In genomic region chr3:9915252-9916141, GRCh38 we compare ENCODE assay signal across 8 cellular contexts. TPM values are rescaled to one million over a fixed set of nuclear protein-coding genes. Genes with fewer than 3 reads are reported as not detected.
DNase-seq lines count a peak whose midpoint lies in the region; ATAC-seq and TF ChIP-seq lines count a peak whose summit lies in the region.

No MANE protein-coding gene starts in this region.

- peaks cover 4 to 42% (median 30%) of the 10 kb centered on the region in 12 donors for H3K4me1 ChIP-seq in heart left ventricle
- H3K4me1 ChIP-seq in ovary (ENCODE audit: insufficient read depth), result peaks cover 13% of the 10 kb centered on the region

- POLR2A ChIA-PET in activated naive CD8-positive, alpha-beta T cell treated with anti-CD3 and anti-CD28 coated beads, Interleukin-2, amount 10 ng/mL, durations not matched to agents 7 days and 5 days (lab: Charles Lee), result interaction anchor here (1.0 to 3.0 kb wide), 2 partner anchors 13 to 17 kb away, joined by 4 to 16 read pairs; partner anchors contain the start of genes CRELD1 and IL17RE

- peaks cover 0 to 13% (median 5%) of the 10 kb centered on the region in 9 donors for H3K36me3 ChIP-seq in heart left ventricle
- H3K36me3 ChIP-seq in ovary, result no peaks in the 10 kb centered on the region

- TF ChIP-seq EP300 in ovary (IDR thresholded peaks at IDR 0.05), result no peak

- H3K9me3 Mint-ChIP-seq in activated naive CD8-positive, alpha-beta T cell treated with anti-CD3 and anti-CD28 coated beads, Interleukin-2, amount 10 ng/mL, durations not matched to agents 7 days and 5 days, result no peaks in the 10 kb centered on the region

- H3K4me3 ChIP-seq in heart left ventricle (peak overlapping the region; percentile 49 to 87 (median 65)), ovary (peak overlapping the region; percentile 59)

- TF ChIP-seq POLR2A in heart left ventricle (IDR thresholded peaks at IDR 0.05) (peak in 1 of 2 donors; percentile 37), ovary (IDR thresholded peaks at IDR 0.05) (peak; percentile 20)

- H3K4me1 Mint-ChIP-seq in activated naive CD8-positive, alpha-beta T cell treated with anti-CD3 and anti-CD28 coated beads, Interleukin-2, amount 10 ng/mL, durations not matched to agents 7 days and 5 days, result peaks cover 13% of the 10 kb centered on the region

- peaks cover 2% of the 10 kb centered on the region for H3K36me3 Mint-ChIP-seq in activated naive CD8-positive, alpha-beta T cell treated with anti-CD3 and anti-CD28 coated beads, Interleukin-2, amount 10 ng/mL, durations not matched to agents 7 days and 5 days

- peak overlapping the region; percentile 73 to 96 (median 91) for H3K27ac ChIP-seq in heart left ventricle
- H3K27ac ChIP-seq in ovary, result peak overlapping the region; percentile 76 to 82

- peak overlapping the region; percentile 74 for H3K4me3 Mint-ChIP-seq in activated naive CD8-positive, alpha-beta T cell treated with anti-CD3 and anti-CD28 coated beads, Interleukin-2, amount 10 ng/mL, durations not matched to agents 7 days and 5 days

- peaks cover 13% of the 10 kb centered on the region for H3K27me3 Mint-ChIP-seq in activated naive CD8-positive, alpha-beta T cell treated with anti-CD3 and anti-CD28 coated beads, Interleukin-2, amount 10 ng/mL, durations not matched to agents 7 days and 5 days

- peak; percentile 77 for DNase-seq in AG20443 (ENCODE audit: low spot score)
- DNase-seq in NCI-H69 (lab: John Stamatoyannopoulos, UW), result peak; percentile 72
- peak; percentile 60 for DNase-seq in activated naive CD8-positive, alpha-beta T cell treated with anti-CD3 and anti-CD28 coated beads, Interleukin-2, amount 10 ng/mL, durations not matched to agents 7 days and 5 days
- DNase-seq in heart left ventricle, result peak; percentile 78 to 86 (median 80)
- DNase-seq in ovary, result peak; percentile 77 to 85 (median 79)

- H3K9me3 ChIP-seq in heart left ventricle (no peaks in the 10 kb centered on the region), ovary (no peaks in the 10 kb centered on the region)

- H3K27ac Mint-ChIP-seq in activated naive CD8-positive, alpha-beta T cell treated with anti-CD3 and anti-CD28 coated beads, Interleukin-2, amount 10 ng/mL, durations not matched to agents 7 days and 5 days, result peak overlapping the region; percentile 56

- ATAC-seq in GM19025 (IDR thresholded peaks at IDR 0.05; ENCODE audit: low read depth, unreplicated experiment) (peak; percentile 47), heart left ventricle (peak; percentile 42 to 70 (median 66)), HG03439 (IDR thresholded peaks at IDR 0.05; ENCODE audit: unreplicated experiment) (no peak), HG03097 (IDR thresholded peaks at IDR 0.05; ENCODE audit: low FRiP score, unreplicated experiment) (no peak)
- peak; percentile 60 for ATAC-seq in activated naive CD8-positive, alpha-beta T cell treated with anti-CD3 and anti-CD28 coated beads, Interleukin-2, amount 10 ng/mL, durations not matched to agents 7 days and 5 days (ENCODE audit: low read depth)

- intact Hi-C loops in heart left ventricle (cut with DNase I) (loop anchor here in 2 of 10 donors (1.0 to 10.0 kb wide), 8 partner anchors 17 to 413 kb away; partner anchors contain the start of genes CRELD1 (in 2 of the 2), ARPC4 (in 1 of the 2), JAGN1 (in 1 of the 2) and RPUSD3 (in 1 of the 2)), ovary (cut with DNase I) (loop anchor here in 2 of 4 donors (5.0 kb wide), 2 partner anchors 53 to 68 kb away; no protein-coding TSS in a partner anchor)

- WGBS in heart left ventricle, 4 donors, result 0 to 2% (median 0%) methylated on average over 50 to 99 of the region's 99 CpGs
- WGBS in ovary, 3 donors, result 0 to 1% (median 1%) methylated on average over 59 to 99 of the region's 99 CpGs

- H3K27me3 ChIP-seq in heart left ventricle (no peaks in the 10 kb centered on the region), ovary (no peaks in the 10 kb centered on the region)

- TF ChIP-seq CTCF in heart left ventricle (IDR thresholded peaks at IDR 0.05) (peak in 10 of 12 donors; percentile 8 to 63 (median 40)), ovary (IDR thresholded peaks at IDR 0.05) (peak in 2 of 3 donors; percentile 53 to 63)

RNA-seq across cellular contexts. Expression of gene IL17RC, which starts 1.4 kb away (rescaled TPM):
- under 1 TPM in 1 of 2 experiments, not detected in 1; 0.22 TPM for total RNA-seq in activated naive CD8-positive, alpha-beta T cell treated with anti-CD3 and anti-CD28 coated beads, Interleukin-2, amount 10 ng/mL, durations not matched to agents 7 days and 5 days
- 10 to 100 TPM; 20.6 to 45.3 (median 29.2) TPM for total RNA-seq in heart left ventricle
- polyA plus RNA-seq in heart left ventricle, result 10 to 100 TPM; 34.7 to 42.1 TPM
- total RNA-seq in ovary, result 10 to 100 TPM; 24.0 to 46.5 (median 37.4) TPM
- polyA plus RNA-seq in ovary, result 10 to 100 TPM; 14.2 to 34.1 TPM

RNA-seq across cellular contexts. Expression of gene IL17RE, which starts 12.8 kb away (rescaled TPM):
- 1 to 10 TPM in 1 of 2 experiments, under 1 TPM in 1; 0.94 to 1.1 TPM for total RNA-seq in activated naive CD8-positive, alpha-beta T cell treated with anti-CD3 and anti-CD28 coated beads, Interleukin-2, amount 10 ng/mL, durations not matched to agents 7 days and 5 days
- 1 to 10 TPM in 4 of 9 donors, under 1 TPM in 5; 0.65 to 6.9 (median 0.79) TPM for total RNA-seq in heart left ventricle
- 1 to 10 TPM in 1 of 2 donors, under 1 TPM in 1; 0.95 to 1.3 TPM for polyA plus RNA-seq in heart left ventricle
- total RNA-seq in ovary, result 1 to 10 TPM in 6 of 7 donors, under 1 TPM in 1; 0.48 to 3.6 (median 1.3) TPM
- 1 to 10 TPM; 1.1 to 2.0 TPM for polyA plus RNA-seq in ovary

RNA-seq across cellular contexts. Expression of gene CRELD1, which starts 18.1 kb away (rescaled TPM):
- total RNA-seq in activated naive CD8-positive, alpha-beta T cell treated with anti-CD3 and anti-CD28 coated beads, Interleukin-2, amount 10 ng/mL, durations not matched to agents 7 days and 5 days, result 10 to 100 TPM; 26.2 to 29.3 TPM
- 10 to 100 TPM; 45.9 to 77.8 (median 60.6) TPM for total RNA-seq in heart left ventricle
- polyA plus RNA-seq in heart left ventricle, result 10 to 100 TPM; 61.8 to 71.8 TPM
- total RNA-seq in ovary, result 10 to 100 TPM; 11.2 to 35.2 (median 29.0) TPM
- 10 to 100 TPM; 18.3 to 31.8 TPM for polyA plus RNA-seq in ovary

RNA-seq across cellular contexts. Expression of gene JAGN1, which starts 25.1 kb away (rescaled TPM):
- 10 to 100 TPM; 31.5 to 34.2 TPM for total RNA-seq in activated naive CD8-positive, alpha-beta T cell treated with anti-CD3 and anti-CD28 coated beads, Interleukin-2, amount 10 ng/mL, durations not matched to agents 7 days and 5 days
- total RNA-seq in heart left ventricle, result 10 to 100 TPM; 15.1 to 40.3 (median 21.2) TPM
- 10 to 100 TPM; 20.8 to 77.3 TPM for polyA plus RNA-seq in heart left ventricle
- 10 to 100 TPM; 25.7 to 39.9 (median 31.6) TPM for total RNA-seq in ovary
- polyA plus RNA-seq in ovary, result 10 to 100 TPM; 36.2 to 54.0 TPM

RNA-seq across cellular contexts. Expression of gene CIDEC, which starts 35.4 kb away (rescaled TPM):
- not detected for total RNA-seq in activated naive CD8-positive, alpha-beta T cell treated with anti-CD3 and anti-CD28 coated beads, Interleukin-2, amount 10 ng/mL, durations not matched to agents 7 days and 5 days
- 10 to 100 TPM in 2 of 9 donors, 1 to 10 TPM in 4, under 1 TPM in 1, not detected in 2; 0.72 to 59.0 (median 1.6) TPM for total RNA-seq in heart left ventricle
- polyA plus RNA-seq in heart left ventricle, result 10 to 100 TPM in 1 of 2 donors, 1 to 10 TPM in 1; 4.0 to 17.5 TPM
- 1 to 10 TPM in 2 of 7 donors, under 1 TPM in 1, not detected in 4; 0.23 to 3.0 (median 1.2) TPM for total RNA-seq in ovary
- polyA plus RNA-seq in ovary, result 1 to 10 TPM in 1 of 2 donors, not detected in 1; 1.4 TPM

Comparison
In these comparisons a context has a peak if more than half of its experiments do, and no peak if none do; other contexts are left out.
1. ATAC-seq: peak in GM19025 (single experiment), activated naive CD8-positive, alpha-beta T cell treated with anti-CD3 and anti-CD28 coated beads, Interleukin-2, amount 10 ng/mL, durations not matched to agents 7 days and 5 days (single experiment) and heart left ventricle (4 of 4); none in HG03439 (single experiment) and HG03097 (single experiment).
2. RNA of gene IL17RC, which starts 1.4 kb away (total RNA-seq): 24.0 to 46.5 TPM in ovary and 20.6 to 45.3 TPM in heart left ventricle; 0.22 TPM in activated naive CD8-positive, alpha-beta T cell treated with anti-CD3 and anti-CD28 coated beads, Interleukin-2, amount 10 ng/mL, durations not matched to agents 7 days and 5 days; every median in the first group is over 10 times any median in the second.
3. Peak in every context shown above with its lines, with median percentiles within 50 percentile points of each other: DNase-seq.